ENCODE assay signal across 19 cellular contexts in the genomic region with DNA sequence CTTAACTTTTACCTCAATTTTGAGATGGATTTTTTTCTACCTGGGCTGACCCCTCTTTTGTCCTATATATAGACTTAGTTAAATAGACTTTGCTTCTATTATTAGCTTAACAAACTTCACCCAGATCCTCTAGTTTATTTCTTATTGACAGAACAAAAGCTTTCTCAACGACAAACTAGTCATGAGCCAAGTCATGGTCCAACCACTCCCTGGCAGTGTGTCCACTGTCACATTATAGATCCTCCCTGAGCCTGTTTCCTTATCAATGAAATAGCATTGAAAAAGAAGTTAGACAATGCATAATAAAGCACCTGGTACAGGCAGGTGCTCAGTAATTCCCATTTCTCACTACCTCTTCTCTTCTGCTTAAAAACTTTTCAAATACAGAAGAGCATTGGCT.
"Had no signal": no experiment of that assay in that cellular context is flagged by ENCODE, and none has a peak within 500 bp of the region (broad histone marks: within the 10 kb centered on the region; RNA-seq: fewer than 3 reads in every experiment).

No MANE protein-coding gene starts in this region.

- H3K27ac Mint-ChIP-seq: effector memory CD8-positive, alpha-beta T cell; memory B cell; naive B cell; natural killer cell treated with Interleukin-12 subunit alpha and Interleukin-12 subunit beta and Interleukin-15 and Interleukin-18, amount 100 ng/mL, for 72 hours; neural progenitor cell; progenitor cell of endocrine pancreas had no signal

- H3K4me1 Mint-ChIP-seq: memory B cell, naive B cell had no signal

- H3K36me3 Mint-ChIP-seq: memory B cell; natural killer cell treated with Interleukin-12 subunit alpha and Interleukin-12 subunit beta and Interleukin-15 and Interleukin-18, amount 100 ng/mL, for 72 hours; neural progenitor cell had no signal

- DNase-seq: cortex of kidney; effector memory CD8-positive, alpha-beta T cell; erythroblast; esophagus squamous epithelium; naive B cell; stimulated activated CD4-positive, alpha-beta T cell treated with anti-CD3 and anti-CD28 coated beads, Interleukin-12 subunit alpha, Interleukin-12 subunit beta, amount 100 ng/mL, for 4 hours; stimulated activated CD4-positive, alpha-beta T cell treated with anti-CD3 and anti-CD28 coated beads, Interleukin-1b, Interleukin-23, amount 100 ng/mL, for 48 hours; stimulated activated CD4-positive, alpha-beta T cell treated with anti-CD3 and anti-CD28 coated beads, Interleukin-4, amount 100 ng/mL, for 1 hour; stimulated activated CD8-positive, alpha-beta memory T cell treated with anti-CD3 and anti-CD28 coated beads, Interleukin-4, amount 100 ng/mL, for 48 hours; stimulated activated naive CD4-positive, alpha-beta T cell treated with Interleukin-2 at 50 U/mL for 16 hours; stomach; thyroid gland; trophoblast cell had no signal

- H3K4me3 Mint-ChIP-seq: effector memory CD8-positive, alpha-beta T cell; memory B cell; naive B cell; natural killer cell treated with Interleukin-12 subunit alpha and Interleukin-12 subunit beta and Interleukin-15 and Interleukin-18, amount 100 ng/mL, for 72 hours; neural progenitor cell had no signal

- ATAC-seq: effector memory CD8-positive, alpha-beta T cell; left lobe of liver; natural killer cell treated with Interleukin-12 subunit alpha and Interleukin-12 subunit beta and Interleukin-15 and Interleukin-18, amount 100 ng/mL, for 72 hours; sciatic nerve had no signal

- H3K9me3 Mint-ChIP-seq: effector memory CD8-positive, alpha-beta T cell; memory B cell; natural killer cell treated with Interleukin-12 subunit alpha and Interleukin-12 subunit beta and Interleukin-15 and Interleukin-18, amount 100 ng/mL, for 72 hours; neural progenitor cell had no signal

- H3K27me3 Mint-ChIP-seq: progenitor cell of endocrine pancreas had no signal
